In the genomic region with DNA sequence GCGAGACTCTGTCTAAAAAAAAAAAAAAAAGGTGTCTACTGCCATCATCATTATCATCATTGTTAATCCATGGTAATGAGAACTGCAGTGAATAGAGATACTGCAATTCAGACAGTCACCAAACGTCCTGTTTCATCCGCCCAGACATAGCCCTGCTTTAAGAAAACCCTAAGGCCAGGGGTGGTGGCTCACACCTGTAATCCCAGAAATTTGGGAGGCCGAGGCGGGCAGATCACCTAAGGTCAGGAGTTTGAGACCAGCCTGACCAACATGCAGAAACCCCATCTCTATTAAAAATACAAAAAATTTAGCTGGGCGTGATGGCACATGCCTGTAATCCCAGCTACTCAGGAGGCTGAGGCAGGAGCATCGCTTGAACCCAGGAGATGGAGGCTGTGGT, we compare ENCODE assay signal across 4 cellular contexts. TPM values are rescaled to one million over a fixed set of nuclear protein-coding genes. Genes with fewer than 3 reads are reported as not detected.
"Had no signal": no experiment of that assay in that cellular context is flagged by ENCODE, and none has a peak within 500 bp of the region (broad histone marks: within the 10 kb centered on the region; RNA-seq: fewer than 3 reads in every experiment).

No MANE protein-coding gene starts in this region.

RNA-seq across cellular contexts. Expression of gene TEKT5, which starts 15.3 kb away (rescaled TPM):
- total RNA-seq: HepG2, HT-29, IMR-90, K562 had no signal
